ENCODE assay signal across 26 cellular contexts in the genomic region with DNA sequence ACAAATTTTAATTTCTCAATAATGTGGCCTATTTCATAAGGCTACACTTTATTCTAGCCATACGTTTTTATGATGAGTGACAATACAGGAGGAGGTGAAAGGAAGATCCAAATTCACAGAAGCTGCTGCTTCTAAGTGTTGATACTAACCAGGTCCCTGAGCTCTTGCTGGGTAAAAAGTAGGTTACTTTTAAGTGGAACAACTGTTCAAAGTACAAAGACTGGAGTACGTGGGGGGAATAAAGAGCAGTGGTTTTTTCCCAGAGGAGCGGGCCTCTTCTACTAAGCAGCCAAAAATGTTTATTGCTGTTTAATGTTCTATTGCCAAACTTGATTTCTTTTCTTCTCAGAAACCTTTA.
A peak's percentile ranks its signal among the peaks of the same experiment; 100 is the strongest.
DNase-seq lines count a peak whose midpoint lies in the region; ATAC-seq, FAIRE-seq and TF ChIP-seq lines count a peak whose summit lies in the region.
"Had no signal": no experiment of that assay in that cellular context is flagged by ENCODE, and none has a peak within 500 bp of the region (broad histone marks: within the 10 kb centered on the region; RNA-seq: fewer than 3 reads in every experiment).

No MANE protein-coding gene starts in this region.

- H3K9me1 ChIP-seq in IMR-90 (ENCODE audit: insufficient read depth, low read length), result no peaks in the 10 kb centered on the region; the same call in 1 of the 2 replicates

- TF ChIP-seq RAD21 in IMR-90 (IDR thresholded peaks at IDR 0.05; ENCODE audit: low read length), result no peak

- no peaks in the 10 kb centered on the region for H3K79me1 ChIP-seq in IMR-90 (ENCODE audit: low read depth in 1 of 2, low read length in 2 of 2)

- no peak overlapping the region for H2BK5ac ChIP-seq in IMR-90 (ENCODE audit: low read depth, low read length, poor library complexity, severe bottlenecking)

- intact Hi-C loops in IMR-90 (cut with micrococcal nuclease), result no loop called here
- intact Hi-C loops in activated T-helper 1 cell treated with anti-CD3 and anti-CD28 coated beads, Interleukin-12 subunit alpha, Interleukin-12 subunit beta, Interleukin-2, Interleukin-4 antibody, amounts not matched to agents 30 ng/mL and 10 ng/mL and 1 ng/mL, durations not matched to agents 14 hours and 24 hours and 36 hours (cut with micrococcal nuclease), result loop anchor here (10.0 kb wide), 1 partner anchor 1424 kb away; no protein-coding TSS in a partner anchor

- H3K4me3 Mint-ChIP-seq in activated T-helper 1 cell treated with anti-CD3 and anti-CD28 coated beads, Interleukin-12 subunit alpha, Interleukin-12 subunit beta, Interleukin-2, Interleukin-4 antibody, amounts not matched to agents 30 ng/mL and 10 ng/mL and 1 ng/mL, durations not matched to agents 14 hours and 24 hours and 36 hours, result no peak overlapping the region
- H3K4me3 Mint-ChIP-seq: activated CD4-positive, alpha-beta memory T cell treated with anti-CD3 and anti-CD28 coated beads, Interleukin-2, amount 10 ng/mL, durations not matched to agents 7 days and 5 days; activated naive CD4-positive, alpha-beta T cell treated with anti-CD3 and anti-CD28 coated beads, Interleukin-2, amount 50 U/mL, for 24 hours; memory B cell; stimulated activated naive CD8-positive, alpha-beta T cell treated with anti-CD3 and anti-CD28 coated beads, Interleukin-15, Interleukin-2, amounts not matched to agents 100 ng/mL and 50 ng/mL, for 24 hours had no signal

- POLR2A ChIA-PET in IMR-90 (lab: Charles Lee; ENCODE audit: unreplicated experiment), result no interaction called here

- H3K27ac ChIP-seq in IMR-90 (ENCODE audit: insufficient read depth, low read length), result no peak overlapping the region
- peak overlapping the region; percentile 45 to 72 for H3K27ac ChIP-seq in right atrium auricular region
- peak overlapping the region; percentile 1 for H3K27ac ChIP-seq in stomach smooth muscle (ENCODE audit: low read length)

- no peak overlapping the region for H2AK5ac ChIP-seq in IMR-90 (ENCODE audit: low read depth, low read length)

- no peak overlapping the region for H2AK9ac ChIP-seq in IMR-90 (replicated peaks; ENCODE audit: low read depth, low read length, poor library complexity)

- no peak overlapping the region for H2AFZ ChIP-seq in IMR-90 (replicated peaks; ENCODE audit: low read length, poor library complexity)

- peaks cover 2% of the 10 kb centered on the region; the same call in 1 of the 2 replicates for H3K4me1 ChIP-seq in IMR-90 (ENCODE audit: control insufficient read depth, insufficient read depth, low read length)
- peaks cover 0 to 23% of the 10 kb centered on the region in 2 donors for H3K4me1 ChIP-seq in right atrium auricular region
- H3K4me1 ChIP-seq in stomach smooth muscle (ENCODE audit: control insufficient read depth, insufficient read depth, low read length), result no peaks in the 10 kb centered on the region
- H3K4me1 ChIP-seq: HAP-1 had no signal

- DNase-seq in IMR-90 (no peak), cardiac fibroblast (ENCODE audit: low read depth in 2 of 2) (peak; percentile 29 to 33), right atrium auricular region (ENCODE audit: low spot score) (no peak), frontal cortex (ENCODE audit: low spot score in 2 of 2) (no peak)
- DNase-seq in activated T-helper 1 cell treated with anti-CD3 and anti-CD28 coated beads, Interleukin-12 subunit alpha, Interleukin-12 subunit beta, Interleukin-2, Interleukin-4 antibody, amounts not matched to agents 30 ng/mL and 10 ng/mL and 1 ng/mL, durations not matched to agents 14 hours and 24 hours and 36 hours (ENCODE audit: low spot score), result no peak
- DNase-seq: activated CD4-positive, alpha-beta memory T cell treated with anti-CD3 and anti-CD28 coated beads, Interleukin-2, amount 10 ng/mL, durations not matched to agents 7 days and 5 days; activated CD4-positive, CD25-positive, alpha-beta regulatory T cell treated with anti-CD3 and anti-CD28 coated beads, Interleukin-2, amount 50 U/mL, for 72 hours; DND-41; glutamatergic neuron; kidney glomerular epithelial cell; NCI-H1417; NCI-H2029 treated with DMSO at 0.1 percent for 48 hours; NCI-H82; posterior cingulate gyrus; T-helper 2 cell; trophoblast cell had no signal

- H4K8ac ChIP-seq in IMR-90 (ENCODE audit: low read depth in 2 of 2, low read length in 2 of 2), result peak overlapping the region in 1 of 2 experiments; percentile 49; a peak in 2 of 4 replicates

- H3K9me3 Mint-ChIP-seq in activated T-helper 1 cell treated with anti-CD3 and anti-CD28 coated beads, Interleukin-12 subunit alpha, Interleukin-12 subunit beta, Interleukin-2, Interleukin-4 antibody, amounts not matched to agents 30 ng/mL and 10 ng/mL and 1 ng/mL, durations not matched to agents 14 hours and 24 hours and 36 hours, result no peaks in the 10 kb centered on the region
- H3K9me3 Mint-ChIP-seq: activated CD4-positive, alpha-beta memory T cell treated with anti-CD3 and anti-CD28 coated beads, Interleukin-2, amount 10 ng/mL, durations not matched to agents 7 days and 5 days; activated naive CD4-positive, alpha-beta T cell treated with anti-CD3 and anti-CD28 coated beads, Interleukin-2, amount 50 U/mL, for 24 hours; activated T-helper 2 cell treated with anti-CD3 and anti-CD28 coated beads, Interferon-gamma antibody, Interleukin-2, Interleukin-4, amounts not matched to agents 10 μg/mL and 5 μg/mL and 100 μg/mL, durations not matched to agents 14 hours and 24 hours and 36 hours; memory B cell; stimulated activated naive CD8-positive, alpha-beta T cell treated with anti-CD3 and anti-CD28 coated beads, Interleukin-15, Interleukin-2, amounts not matched to agents 100 ng/mL and 50 ng/mL, for 24 hours had no signal

- H3K56ac ChIP-seq in IMR-90 (ENCODE audit: extremely low read depth, insufficient read depth, low read length), result no peak overlapping the region

- no TSS peak for BruUV-seq in IMR-90 (replicated peaks; lab: Mats Ljungman, UMichigan)

- CTCF ChIA-PET in IMR-90 (lab: Yijun Ruan, JAX), result interaction anchor here (0.6 to 2.6 kb wide), 4 partner anchors 9 to 883 kb away, joined by 3 to 5 read pairs (median 4); no protein-coding TSS in a partner anchor

- H3K4me3 ChIP-seq in IMR-90 (ENCODE audit: insufficient read depth, low read depth, low read length) (no peak overlapping the region), cardiac fibroblast (replicated peaks in 1 of 2; ENCODE audit: low read depth in 2 of 2, low read length in 2 of 2) (no peak overlapping the region), right atrium auricular region (no peak overlapping the region), stomach smooth muscle (ENCODE audit: low read length in 2 of 2) (no peak overlapping the region)
- H3K4me3 ChIP-seq: HAP-1, K562 had no signal

- H2BK120ac ChIP-seq in IMR-90 (ENCODE audit: low read depth, low read length), result no peak overlapping the region; the same call in 1 of the 2 replicates

- FAIRE-seq in frontal cortex (lab: Jason Lieb, UNC), result no peak
- FAIRE-seq: astrocyte, GM18507, K562 had no signal

- no peaks in the 10 kb centered on the region for H3K9me3 ChIP-seq in IMR-90 (ENCODE audit: control insufficient read depth, insufficient read depth, low read length)
- H3K9me3 ChIP-seq in right atrium auricular region, result no peaks in the 10 kb centered on the region
- no peaks in the 10 kb centered on the region for H3K9me3 ChIP-seq in stomach smooth muscle (ENCODE audit: control insufficient read depth in 2 of 2, low read length in 2 of 2)
- H3K9me3 ChIP-seq: HAP-1 had no signal

- peak overlapping the region; percentile 53; the same call in 1 of the 2 replicates for H4K91ac ChIP-seq in IMR-90 (ENCODE audit: insufficient read depth, low read depth, low read length)

- H3K18ac ChIP-seq in IMR-90 (ENCODE audit: low read depth, low read length), result peak overlapping the region; percentile 58; the same call in 1 of the 2 replicates

- H3K14ac ChIP-seq in IMR-90 (replicated peaks; ENCODE audit: low read depth, low read length), result peak overlapping the region; percentile 69

- H4K5ac ChIP-seq in IMR-90 (ENCODE audit: low read depth, low read length), result peak overlapping the region; percentile 35; the same call in 1 of the 2 replicates

- H3K36me3 Mint-ChIP-seq in activated T-helper 1 cell treated with anti-CD3 and anti-CD28 coated beads, Interleukin-12 subunit alpha, Interleukin-12 subunit beta, Interleukin-2, Interleukin-4 antibody, amounts not matched to agents 30 ng/mL and 10 ng/mL and 1 ng/mL, durations not matched to agents 14 hours and 24 hours and 36 hours (ENCODE audit: low read depth), result no peaks in the 10 kb centered on the region
- H3K36me3 Mint-ChIP-seq: activated naive CD4-positive, alpha-beta T cell treated with anti-CD3 and anti-CD28 coated beads, Interleukin-2, amount 50 U/mL, for 24 hours; memory B cell had no signal

- no peak overlapping the region for H3K4me2 ChIP-seq in IMR-90 (ENCODE audit: low read depth, low read length)

- no peak overlapping the region for H3K4ac ChIP-seq in IMR-90 (ENCODE audit: low read depth, low read length)

- TF ChIP-seq POLR2A in IMR-90 (IDR thresholded peaks at IDR 0.05; ENCODE audit: low read depth, low read length), result no peak

- H2BK15ac ChIP-seq in IMR-90 (ENCODE audit: low read depth, low read length), result no peak overlapping the region; the same call in 2 of the 3 replicates

- H3K9ac ChIP-seq in IMR-90 (ENCODE audit: low read depth, low read length) (no peak overlapping the region), stomach smooth muscle (ENCODE audit: low read length in 2 of 2) (no peak overlapping the region)

- ATAC-seq in IMR-90 (ENCODE audit: low read depth) (no peak), GM21526 (IDR thresholded peaks at IDR 0.05; ENCODE audit: low FRiP score, unreplicated experiment) (no peak)
- ATAC-seq: K562 had no signal

- H3K27me3 ChIP-seq in IMR-90 (ENCODE audit: control insufficient read depth, insufficient read depth, low read length), result no peaks in the 10 kb centered on the region
- H3K27me3 ChIP-seq in right atrium auricular region, result no peaks in the 10 kb centered on the region
- H3K27me3 ChIP-seq in stomach smooth muscle (ENCODE audit: control insufficient read depth in 1 of 2, insufficient read depth in 2 of 2, low read length in 2 of 2), result no peaks in the 10 kb centered on the region

- no peak for TF ChIP-seq CTCF in IMR-90 (conservative IDR thresholded peaks at IDR 0.05; ENCODE audit: low read depth, low read length)
- TF ChIP-seq CTCF in cardiac fibroblast (IDR thresholded peaks at IDR 0.05; ENCODE audit: low read depth, low read length), result no peak
- TF ChIP-seq CTCF in right atrium auricular region (IDR thresholded peaks at IDR 0.05), result no peak

- H3K36me3 ChIP-seq in IMR-90 (ENCODE audit: control insufficient read depth, insufficient read depth, low read length) (no peaks in the 10 kb centered on the region), right atrium auricular region (no peaks in the 10 kb centered on the region), stomach smooth muscle (ENCODE audit: control insufficient read depth in 2 of 2, insufficient read depth in 2 of 2, low read length in 2 of 2) (no peaks in the 10 kb centered on the region)
- H3K36me3 ChIP-seq: HAP-1 had no signal

- H3K4me1 Mint-ChIP-seq in activated T-helper 1 cell treated with anti-CD3 and anti-CD28 coated beads, Interleukin-12 subunit alpha, Interleukin-12 subunit beta, Interleukin-2, Interleukin-4 antibody, amounts not matched to agents 30 ng/mL and 10 ng/mL and 1 ng/mL, durations not matched to agents 14 hours and 24 hours and 36 hours (ENCODE audit: low read depth), result no peaks in the 10 kb centered on the region
- H3K4me1 Mint-ChIP-seq: activated CD4-positive, alpha-beta memory T cell treated with anti-CD3 and anti-CD28 coated beads, Interleukin-2, amount 10 ng/mL, durations not matched to agents 7 days and 5 days; activated naive CD4-positive, alpha-beta T cell treated with anti-CD3 and anti-CD28 coated beads, Interleukin-2, amount 50 U/mL, for 24 hours; memory B cell had no signal

- no CpG with 5 or more reads among the region's 3 CpGs for WGBS in IMR-90 (ENCODE audit: extremely low coverage in 2 of 2, insufficient read length in 1 of 2), 2 experiments

- H3K27me3 Mint-ChIP-seq in activated T-helper 1 cell treated with anti-CD3 and anti-CD28 coated beads, Interleukin-12 subunit alpha, Interleukin-12 subunit beta, Interleukin-2, Interleukin-4 antibody, amounts not matched to agents 30 ng/mL and 10 ng/mL and 1 ng/mL, durations not matched to agents 14 hours and 24 hours and 36 hours (ENCODE audit: insufficient read depth), result peaks cover 17% of the 10 kb centered on the region
- H3K27me3 Mint-ChIP-seq: memory B cell; stimulated activated naive CD8-positive, alpha-beta T cell treated with anti-CD3 and anti-CD28 coated beads, Interleukin-15, Interleukin-2, amounts not matched to agents 100 ng/mL and 50 ng/mL, for 24 hours had no signal

- H4K20me1 ChIP-seq in IMR-90 (ENCODE audit: insufficient read depth, low read length), result no peaks in the 10 kb centered on the region

- H3K27ac Mint-ChIP-seq in activated T-helper 1 cell treated with anti-CD3 and anti-CD28 coated beads, Interleukin-12 subunit alpha, Interleukin-12 subunit beta, Interleukin-2, Interleukin-4 antibody, amounts not matched to agents 30 ng/mL and 10 ng/mL and 1 ng/mL, durations not matched to agents 14 hours and 24 hours and 36 hours, result no peak overlapping the region
- H3K27ac Mint-ChIP-seq: activated CD4-positive, alpha-beta memory T cell treated with anti-CD3 and anti-CD28 coated beads, Interleukin-2, amount 10 ng/mL, durations not matched to agents 7 days and 5 days; activated naive CD4-positive, alpha-beta T cell treated with anti-CD3 and anti-CD28 coated beads, Interleukin-2, amount 50 U/mL, for 24 hours; activated T-helper 2 cell treated with anti-CD3 and anti-CD28 coated beads, Interferon-gamma antibody, Interleukin-2, Interleukin-4, amounts not matched to agents 10 μg/mL and 5 μg/mL and 100 μg/mL, durations not matched to agents 14 hours and 24 hours and 36 hours; memory B cell; stimulated activated naive CD8-positive, alpha-beta T cell treated with anti-CD3 and anti-CD28 coated beads, Interleukin-15, Interleukin-2, amounts not matched to agents 100 ng/mL and 50 ng/mL, for 24 hours had no signal

- H3K23ac ChIP-seq in IMR-90 (ENCODE audit: low read depth, low read length), result no peak overlapping the region

- dilution Hi-C loops in IMR-90 (cut with HindIII; ENCODE audit: low sequenced_read_pairs, unreplicated experiment), result no loop called here

- no peak overlapping the region for H2BK20ac ChIP-seq in IMR-90 (ENCODE audit: low read depth, low read length)

- in situ Hi-C loops in IMR-90 (cut with MboI; ENCODE audit: low sequenced_read_pairs), result loop anchor here (10.0 kb wide), 2 partner anchors 474 to 624 kb away; partner anchors contain the start of gene PDE3A

Comparison
In these comparisons a context has a peak if more than half of its experiments do, and no peak if none do; other contexts are left out.
1. DNase-seq: peak in cardiac fibroblast (2 of 2); none in IMR-90 (single experiment), right atrium auricular region (single experiment), activated T-helper 1 cell treated with anti-CD3 and anti-CD28 coated beads, Interleukin-12 subunit alpha, Interleukin-12 subunit beta, Interleukin-2, Interleukin-4 antibody, amounts not matched to agents 30 ng/mL and 10 ng/mL and 1 ng/mL, durations not matched to agents 14 hours and 24 hours and 36 hours (single experiment) and frontal cortex (0 of 2).